8 cellular contexts compared by ENCODE assay signal in the genomic region with DNA sequence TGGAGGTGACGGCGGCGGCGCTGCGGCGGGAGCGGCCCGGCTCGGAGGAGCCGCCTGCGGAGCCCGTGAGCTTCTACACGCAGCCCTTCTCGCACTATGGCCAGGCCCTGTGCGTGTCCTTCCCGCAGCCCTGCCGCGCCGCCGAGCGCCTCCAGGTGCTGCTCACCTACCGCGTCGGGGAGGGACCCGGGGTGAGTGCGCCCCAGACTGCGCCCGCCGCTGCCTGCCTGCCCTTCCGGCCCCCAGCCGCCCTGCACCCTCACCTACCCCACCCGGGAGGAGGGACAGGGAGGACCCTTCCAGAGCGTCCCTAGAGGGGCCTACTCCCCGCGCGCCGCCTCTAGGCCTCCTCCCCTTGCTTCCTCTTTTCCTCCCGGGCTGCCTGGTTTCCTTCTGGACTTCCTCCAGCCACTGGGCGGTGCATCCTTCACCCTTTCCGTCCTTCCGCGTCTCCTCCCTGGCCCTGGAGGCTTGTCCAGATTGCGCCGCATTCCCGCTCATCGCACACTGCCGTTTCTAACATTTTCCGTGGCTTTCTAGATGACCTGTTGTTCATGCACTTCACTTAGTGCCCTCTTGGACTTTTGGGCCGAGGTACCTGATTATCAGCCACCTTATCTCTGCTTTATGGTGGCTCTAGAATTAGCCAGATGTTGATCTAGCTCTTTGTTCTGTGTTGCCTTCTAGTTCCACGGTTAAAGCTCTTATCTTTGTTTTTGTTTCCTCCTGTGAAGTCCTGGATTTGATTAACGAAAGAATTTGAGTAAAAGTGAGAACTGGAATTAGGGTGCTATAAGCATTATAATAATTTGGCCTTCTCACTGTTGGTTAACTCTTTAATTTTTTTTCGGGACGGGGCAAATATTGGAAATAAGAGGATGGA. TPM values are rescaled to one million over a fixed set of nuclear protein-coding genes. Genes with fewer than 3 reads are reported as not detected.
A peak's percentile ranks its signal among the peaks of the same experiment; 100 is the strongest.
DNase-seq lines count a peak whose midpoint lies in the region; ATAC-seq and TF ChIP-seq lines count a peak whose summit lies in the region.

No MANE protein-coding gene starts in this region.

- TF ChIP-seq POLR2A in thyroid gland (IDR thresholded peaks at IDR 0.05) = peak in 1 of 2 donors; percentile 55

- H3K9me3 ChIP-seq in SJCRH30 (replicated peaks) (no peaks in the 10 kb centered on the region), thyroid gland (no peaks in the 10 kb centered on the region)

- H3K36me3 ChIP-seq in SJCRH30 = no peaks in the 10 kb centered on the region
- no peaks in the 10 kb centered on the region for H3K36me3 ChIP-seq in thyroid gland

- WGBS in thyroid gland, 2 donors = 4 to 8% methylated on average over 22 to 26 of the region's 53 CpGs

- H3K27ac ChIP-seq in SJCRH30 (peak overlapping the region; percentile 32), thyroid gland (peak overlapping the region; percentile 92 to 95 (median 93))

- H3K27me3 ChIP-seq in SJCRH30 = no peaks in the 10 kb centered on the region
- no peaks in the 10 kb centered on the region for H3K27me3 ChIP-seq in thyroid gland

- no peaks in the 10 kb centered on the region for H3K9me3 Mint-ChIP-seq in activated naive CD4-positive, alpha-beta T cell treated with anti-CD3 and anti-CD28 coated beads for 36 hours

- H3K36me3 Mint-ChIP-seq in activated naive CD4-positive, alpha-beta T cell treated with anti-CD3 and anti-CD28 coated beads for 36 hours (ENCODE audit: low read depth) = peaks cover 2% of the 10 kb centered on the region

- CTCF ChIA-PET in activated naive CD4-positive, alpha-beta T cell treated with anti-CD3 and anti-CD28 coated beads for 36 hours (lab: Charles Lee) = interaction anchor here (1.9 to 4.9 kb wide), 4 partner anchors 10 to 153 kb away, joined by 5 to 28 read pairs (median 10); no protein-coding TSS in a partner anchor

- peak overlapping the region; percentile 82 for H3K4me3 ChIP-seq in SJCRH30
- peak overlapping the region; percentile 74 to 89 (median 83) for H3K4me3 ChIP-seq in thyroid gland (replicated peaks in 1 of 3)

- in situ Hi-C loops in KBM-7 (cut with MboI; ENCODE audit: low pct_unique_long_range_greater_than_20kb, low sequenced_read_pairs) = no loop called here

- H3K4me1 Mint-ChIP-seq in activated naive CD4-positive, alpha-beta T cell treated with anti-CD3 and anti-CD28 coated beads for 36 hours (ENCODE audit: low read depth) = peaks cover 17% of the 10 kb centered on the region

- intact Hi-C loops in activated naive CD4-positive, alpha-beta T cell treated with anti-CD3 and anti-CD28 coated beads for 36 hours (cut with micrococcal nuclease) = loop anchor here (1.0 kb wide), 2 partner anchors 28 to 87 kb away; partner anchors contain the start of gene TIMM17A
- intact Hi-C loops in thyroid gland (cut with DNase I) = no loop called here

- H3K4me1 ChIP-seq in SJCRH30 (no peaks in the 10 kb centered on the region), thyroid gland (peaks cover 13 to 14% of the 10 kb centered on the region in 2 donors)

- peak in 5 of 6 experiments; percentile 13 to 43 (median 29) for TF ChIP-seq CTCF in thyroid gland (IDR thresholded peaks at IDR 0.05)

- peak overlapping the region; percentile 87 for H3K4me3 Mint-ChIP-seq in activated naive CD4-positive, alpha-beta T cell treated with anti-CD3 and anti-CD28 coated beads for 36 hours

- DNase-seq in EL (peak; percentile 91), KBM-7 (peak; percentile 81), SJCRH30 (peak; percentile 82 to 89), germinal center (ENCODE audit: low spot score) (peak; percentile 72), occipital lobe (lab: John Stamatoyannopoulos, UW) (peak; percentile 46), thyroid gland (peak; percentile 67 to 79)
- DNase-seq in activated naive CD4-positive, alpha-beta T cell treated with anti-CD3 and anti-CD28 coated beads for 36 hours = peak; percentile 57

- peak; percentile 73 for ATAC-seq in GM21723 (IDR thresholded peaks at IDR 0.05; ENCODE audit: unreplicated experiment)

- peak overlapping the region; percentile 69 for H3K27ac Mint-ChIP-seq in activated naive CD4-positive, alpha-beta T cell treated with anti-CD3 and anti-CD28 coated beads for 36 hours

- no peaks in the 10 kb centered on the region for H3K27me3 Mint-ChIP-seq in activated naive CD4-positive, alpha-beta T cell treated with anti-CD3 and anti-CD28 coated beads for 36 hours (ENCODE audit: low read depth)

RNA-seq across cellular contexts. Expression of gene RNPEP, which starts 0.7 kb away (rescaled TPM):
- total RNA-seq in SJCRH30 (2014; rRNA removed; shearing (Covaris generic)) = 45.4 and 48.4 TPM in 2 replicates
- total RNA-seq in activated naive CD4-positive, alpha-beta T cell treated with anti-CD3 and anti-CD28 coated beads for 36 hours = 10 to 100 TPM; 43.4 to 44.4 TPM
- total RNA-seq in occipital lobe = 18.9 TPM
- 10 to 100 TPM; 61.4 to 98.1 (median 85.7) TPM for total RNA-seq in thyroid gland

RNA-seq across cellular contexts. Expression of gene ELF3, which starts 27.2 kb away (rescaled TPM):
- total RNA-seq in SJCRH30 (2014; rRNA removed; shearing (Covaris generic)) = 0.51 and 0.59 TPM in 2 replicates
- total RNA-seq in activated naive CD4-positive, alpha-beta T cell treated with anti-CD3 and anti-CD28 coated beads for 36 hours = under 1 TPM; 0.27 to 0.31 TPM
- total RNA-seq in occipital lobe (0.31 TPM), thyroid gland (10 to 100 TPM in 2 of 4 donors, 1 to 10 TPM in 2; 6.6 to 28.8 (median 12.6) TPM)

RNA-seq across cellular contexts. Expression of gene TIMM17A, which starts 27.9 kb away (rescaled TPM):
- 86.8 and 89.5 TPM in 2 replicates for total RNA-seq in SJCRH30 (2014; rRNA removed; shearing (Covaris generic))
- 10 to 100 TPM; 52.6 to 54.4 TPM for total RNA-seq in activated naive CD4-positive, alpha-beta T cell treated with anti-CD3 and anti-CD28 coated beads for 36 hours
- 54.0 TPM for total RNA-seq in occipital lobe
- 10 to 100 TPM; 34.7 to 46.8 (median 40.1) TPM for total RNA-seq in thyroid gland

RNA-seq across cellular contexts. Expression of gene LMOD1, which starts 36.8 kb away (rescaled TPM):
- not detected in 2 replicates for total RNA-seq in SJCRH30 (2014; rRNA removed; shearing (Covaris generic))
- total RNA-seq in activated naive CD4-positive, alpha-beta T cell treated with anti-CD3 and anti-CD28 coated beads for 36 hours = not detected
- total RNA-seq in occipital lobe = 0.47 TPM
- total RNA-seq in thyroid gland = 10 to 100 TPM; 30.6 to 50.0 (median 35.9) TPM

Comparison
In these comparisons a context has a peak if more than half of its experiments do, and no peak if none do; other contexts are left out.
1. Peak in every context shown above with its lines: DNase-seq, ATAC-seq, H3K4me3 ChIP-seq and H3K27ac ChIP-seq.